Comparison of ENCODE assay signal across 8 cellular contexts in genomic region chr17:62704381-62704971, GRCh38.
A peak's percentile ranks its signal among the peaks of the same experiment; 100 is the strongest.
DNase-seq lines count a peak whose midpoint lies in the region; ATAC-seq and TF ChIP-seq lines count a peak whose summit lies in the region.

No MANE protein-coding gene starts in this region.

- H3K9me3 ChIP-seq in SK-N-SH = peaks cover 5% of the 10 kb centered on the region

- peaks cover 28% of the 10 kb centered on the region for H3K27me3 Mint-ChIP-seq in stimulated activated naive CD8-positive, alpha-beta T cell treated with anti-CD3 and anti-CD28 coated beads, Interleukin-15, Interleukin-2, amounts not matched to agents 100 ng/mL and 50 ng/mL, for 24 hours
- H3K27me3 Mint-ChIP-seq in natural killer cell (ENCODE audit: low read depth in 2 of 2) = peaks cover 0 to 2% of the 10 kb centered on the region in 2 donors

- H3K4me3 ChIP-seq in SK-N-SH (ENCODE audit: low read depth in 2 of 2, low read length in 1 of 2) = peak overlapping the region; percentile 67 to 73

- H3K4me1 Mint-ChIP-seq in stimulated activated naive CD8-positive, alpha-beta T cell treated with anti-CD3 and anti-CD28 coated beads, Interleukin-15, Interleukin-2, amounts not matched to agents 100 ng/mL and 50 ng/mL, for 24 hours (ENCODE audit: low read depth) = peaks cover 17% of the 10 kb centered on the region
- H3K4me1 Mint-ChIP-seq in natural killer cell = peaks cover 10 to 12% of the 10 kb centered on the region in 2 donors

- CTCF ChIA-PET in SK-N-SH (lab: Yijun Ruan, JAX) = interaction anchor here (0.5 to 6.3 kb wide), 23 partner anchors 11 to 721 kb away, joined by 3 to 61 read pairs (median 3); partner anchors contain the start of gene TANC2

- H3K27ac Mint-ChIP-seq in stimulated activated naive CD8-positive, alpha-beta T cell treated with anti-CD3 and anti-CD28 coated beads, Interleukin-15, Interleukin-2, amounts not matched to agents 100 ng/mL and 50 ng/mL, for 24 hours = no peak overlapping the region
- no peak overlapping the region for H3K27ac Mint-ChIP-seq in natural killer cell

- no peaks in the 10 kb centered on the region for H3K27me3 ChIP-seq in SK-N-SH (ENCODE audit: insufficient read depth)

- peak overlapping the region; percentile 93 for H3K4me2 ChIP-seq in SK-N-SH

- peaks cover 5% of the 10 kb centered on the region for H3K9me3 Mint-ChIP-seq in stimulated activated naive CD8-positive, alpha-beta T cell treated with anti-CD3 and anti-CD28 coated beads, Interleukin-15, Interleukin-2, amounts not matched to agents 100 ng/mL and 50 ng/mL, for 24 hours
- no peaks in the 10 kb centered on the region for H3K9me3 Mint-ChIP-seq in natural killer cell

- no peak for TF ChIP-seq CTCF in SK-N-SH (IDR thresholded peaks at IDR 0.05)
- no peak for TF ChIP-seq CTCF in natural killer cell (IDR thresholded peaks at IDR 0.05)

- H3K36me3 Mint-ChIP-seq in stimulated activated naive CD8-positive, alpha-beta T cell treated with anti-CD3 and anti-CD28 coated beads, Interleukin-15, Interleukin-2, amounts not matched to agents 100 ng/mL and 50 ng/mL, for 24 hours (ENCODE audit: low read depth) = no peaks in the 10 kb centered on the region
- no peaks in the 10 kb centered on the region for H3K36me3 Mint-ChIP-seq in natural killer cell

- peak in 1 of 2 experiments; percentile 5; a peak in 1 of 4 replicates for TF ChIP-seq EP300 in SK-N-SH (IDR thresholded peaks at IDR 0.05; ENCODE audit: borderline replicate concordance in 1 of 2, low read depth in 1 of 2, low read length in 1 of 2)

- H3F3A ChIP-seq in SK-N-SH (replicated peaks; ENCODE audit: insufficient read depth) = peaks cover 6% of the 10 kb centered on the region

- H3K4me3 Mint-ChIP-seq in stimulated activated naive CD8-positive, alpha-beta T cell treated with anti-CD3 and anti-CD28 coated beads, Interleukin-15, Interleukin-2, amounts not matched to agents 100 ng/mL and 50 ng/mL, for 24 hours = peak overlapping the region; percentile 66
- peak overlapping the region; percentile 84 for H3K4me3 Mint-ChIP-seq in natural killer cell

- H3K79me2 ChIP-seq in SK-N-SH (ENCODE audit: insufficient read depth) = peaks cover 10% of the 10 kb centered on the region; the same call in 1 of the 2 replicates

- no peaks in the 10 kb centered on the region for H4K20me1 ChIP-seq in SK-N-SH (ENCODE audit: insufficient read depth)

- no peaks in the 10 kb centered on the region for H3K9me2 ChIP-seq in SK-N-SH

- POLR2A ChIA-PET in SK-N-SH (lab: Yijun Ruan, JAX) = interaction anchor here (1.5 kb wide), 1 partner anchor 264 kb away, joined by 3 read pairs; no protein-coding TSS in a partner anchor

- TF ChIP-seq RAD21 in SK-N-SH (IDR thresholded peaks at IDR 0.05; ENCODE audit: low read length) = 0 out of 2 replicates have a peak, but pooled peaks have one; percentile 1

- intact Hi-C loops in natural killer cell (cut with micrococcal nuclease) = loop anchor here (1.0 kb wide), 1 partner anchor 264 kb away; no protein-coding TSS in a partner anchor

- peak overlapping the region; percentile 95 for H3K9ac ChIP-seq in SK-N-SH

- DNase-seq in stimulated activated naive CD8-positive, alpha-beta T cell treated with anti-CD3 and anti-CD28 coated beads, Interleukin-15, Interleukin-2, amounts not matched to agents 100 U/mL and 50 U/mL, for 24 hours = no peak
- no peak for DNase-seq in SK-N-SH
- no peak for DNase-seq in natural killer cell
- DNase-seq in H4 (ENCODE audit: low spot score) = no peak
- DNase-seq in HT-29 (ENCODE audit: low spot score) = no peak
- DNase-seq in cerebellar nuclear complex (lab: John Stamatoyannopoulos, UW) = no peak

- no peaks in the 10 kb centered on the region for H3K36me3 ChIP-seq in SK-N-SH (replicated peaks in 1 of 2; ENCODE audit: control insufficient read depth in 1 of 2, insufficient read depth in 2 of 2, low read length in 1 of 2)

- ATAC-seq in stimulated activated naive CD8-positive, alpha-beta T cell treated with anti-CD3 and anti-CD28 coated beads, Interleukin-15, Interleukin-2, amounts not matched to agents 100 U/mL and 50 U/mL, for 24 hours = no peak
- peak; percentile 69 for ATAC-seq in esophagus mucosa
- ATAC-seq in natural killer cell = peak in 1 of 3 donors; percentile 7

- 24% methylated on average over 25 of the region's 31 CpGs for WGBS in SK-N-SH (ENCODE audit: low lambda C conversion rate)

- peaks cover 15 to 29% of the 10 kb centered on the region in 2 experiments; a peak in 3 of 4 replicates for H3K4me1 ChIP-seq in SK-N-SH (ENCODE audit: control insufficient read depth in 1 of 2, insufficient read depth in 2 of 2, low read depth in 1 of 2, low read length in 1 of 2)

- H3K27ac ChIP-seq in SK-N-SH (ENCODE audit: low read depth in 2 of 2, low read length in 1 of 2) = peak overlapping the region; percentile 69 to 85

- H2AFZ ChIP-seq in SK-N-SH (ENCODE audit: low read depth) = peak overlapping the region; percentile 78; the same call in 1 of the 2 replicates

TF ChIP-seq in SK-N-SH, 30 proteins besides CTCF, POLR2A, EP300 and RAD21:
- peak; percentile 25; the same call in 1 of the 2 replicates for TF ChIP-seq SMC3 (IDR thresholded peaks at IDR 0.05; ENCODE audit: low read depth, low read length)
- no peak for TF ChIP-seq NFIC (IDR thresholded peaks at IDR 0.05; ENCODE audit: borderline replicate concordance)
- TF ChIP-seq USF2 (IDR thresholded peaks at IDR 0.05; ENCODE audit: borderline replicate concordance, low read depth, low read length) = no peak
- TF ChIP-seq TAF1 (IDR thresholded peaks at IDR 0.05; ENCODE audit: borderline replicate concordance, low read depth, low read length) = peak; percentile 17; the same call in 1 of the 2 replicates
- peak; percentile 37 for TF ChIP-seq MAX (IDR thresholded peaks at IDR 0.05; ENCODE audit: low read depth)
